In the genomic region with DNA sequence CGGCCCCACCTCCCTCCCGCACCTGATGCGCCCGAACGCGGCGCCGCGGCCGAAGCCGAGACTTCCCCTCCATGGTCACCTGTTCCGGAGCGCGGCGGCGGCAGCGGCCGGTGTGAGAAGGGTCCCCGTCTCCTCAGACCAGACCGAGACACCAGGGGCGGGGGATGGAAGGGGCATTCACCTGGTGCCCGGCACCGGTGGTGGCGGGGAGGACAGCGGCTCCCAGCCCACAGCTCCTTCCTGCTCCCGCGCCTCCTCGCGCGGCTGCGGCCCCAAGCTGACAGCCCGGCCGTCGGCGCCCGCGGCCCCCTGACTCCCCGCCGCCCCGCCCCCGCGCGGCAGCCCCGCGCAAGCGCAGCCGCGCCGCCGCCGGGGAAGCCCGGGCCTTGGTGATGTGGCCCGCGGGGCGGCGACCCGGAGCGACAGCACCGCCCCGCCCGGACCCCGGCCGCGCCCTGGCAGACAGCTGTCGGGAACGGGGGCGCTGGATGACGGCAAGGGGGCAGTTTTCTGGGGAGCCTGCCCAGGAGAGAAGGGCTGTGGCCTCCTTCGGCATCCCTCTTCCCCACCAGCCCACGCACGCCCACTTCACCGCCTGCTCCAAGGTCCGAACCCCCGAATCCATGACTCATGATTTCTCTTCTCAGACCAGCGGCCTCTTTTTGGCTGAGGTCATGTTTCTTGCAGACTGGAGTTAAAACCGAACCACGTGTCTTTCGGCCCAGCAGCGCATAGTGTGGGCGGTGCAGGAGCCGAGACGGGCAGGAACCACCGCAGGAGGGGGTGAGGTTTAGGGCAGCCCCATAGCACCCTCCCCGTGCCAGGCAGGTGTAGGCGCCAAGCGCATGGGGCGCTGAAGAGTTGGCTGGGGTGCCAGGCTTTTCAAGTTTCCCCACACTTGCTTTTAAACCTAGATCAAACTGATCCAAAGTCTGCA, we compare ENCODE assay signal across 8 cellular contexts. TPM values are rescaled to one million over a fixed set of nuclear protein-coding genes. Genes with fewer than 3 reads are reported as not detected.
DNase-seq lines count a peak whose midpoint lies in the region; ATAC-seq, FAIRE-seq and TF ChIP-seq lines count a peak whose summit lies in the region.

A gene with protein sequence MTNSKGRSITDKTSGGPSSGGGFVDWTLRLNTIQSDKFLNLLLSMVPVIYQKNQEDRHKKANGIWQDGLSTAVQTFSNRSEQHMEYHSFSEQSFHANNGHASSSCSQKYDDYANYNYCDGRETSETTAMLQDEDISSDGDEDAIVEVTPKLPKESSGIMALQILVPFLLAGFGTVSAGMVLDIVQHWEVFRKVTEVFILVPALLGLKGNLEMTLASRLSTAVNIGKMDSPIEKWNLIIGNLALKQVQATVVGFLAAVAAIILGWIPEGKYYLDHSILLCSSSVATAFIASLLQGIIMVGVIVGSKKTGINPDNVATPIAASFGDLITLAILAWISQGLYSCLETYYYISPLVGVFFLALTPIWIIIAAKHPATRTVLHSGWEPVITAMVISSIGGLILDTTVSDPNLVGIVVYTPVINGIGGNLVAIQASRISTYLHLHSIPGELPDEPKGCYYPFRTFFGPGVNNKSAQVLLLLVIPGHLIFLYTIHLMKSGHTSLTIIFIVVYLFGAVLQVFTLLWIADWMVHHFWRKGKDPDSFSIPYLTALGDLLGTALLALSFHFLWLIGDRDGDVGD (minus strand): TSS at position 282 of the 937 bp plus-strand sequence. CDS start 29,763 bp downstream, outside the sequence.

- H3K27ac Mint-ChIP-seq in activated T-helper 2 cell treated with anti-CD3 and anti-CD28 coated beads, Interferon-gamma antibody, Interleukin-2, Interleukin-4, amounts not matched to agents 10 μg/mL and 5 μg/mL and 100 μg/mL, durations not matched to agents 14 hours and 24 hours and 36 hours: peak within 1 kb of the TSS; percentile 88
- H3K27ac Mint-ChIP-seq in nephron progenitor cell: no peak within 1 kb of the TSS
- peak within 1 kb of the TSS; percentile 95 for H3K27ac Mint-ChIP-seq in stimulated activated naive CD8-positive, alpha-beta T cell treated with anti-CD3 and anti-CD28 coated beads, Interleukin-15, Interleukin-2, amounts not matched to agents 100 ng/mL and 50 ng/mL, for 24 hours

- intact Hi-C loops in activated T-helper 2 cell treated with anti-CD3 and anti-CD28 coated beads, Interferon-gamma antibody, Interleukin-2, Interleukin-4, amounts not matched to agents 10 μg/mL and 5 μg/mL and 100 μg/mL, durations not matched to agents 14 hours and 24 hours and 36 hours (cut with micrococcal nuclease): loop anchor here (1.0 to 10.0 kb wide), 4 partner anchors 28 to 276 kb away; a partner anchor contains a TSS

- peak within 1 kb of the TSS; percentile 85 for H3K4me3 ChIP-seq in fibroblast of the aortic adventitia (ENCODE audit: low read depth, low read length)

- H3K36me3 Mint-ChIP-seq in activated T-helper 2 cell treated with anti-CD3 and anti-CD28 coated beads, Interferon-gamma antibody, Interleukin-2, Interleukin-4, amounts not matched to agents 10 μg/mL and 5 μg/mL and 100 μg/mL, durations not matched to agents 14 hours and 24 hours and 36 hours (ENCODE audit: low read depth): no peaks in the 10 kb centered on the region
- H3K36me3 Mint-ChIP-seq in nephron progenitor cell (ENCODE audit: low read depth): no peaks in the 10 kb centered on the region
- H3K36me3 Mint-ChIP-seq in stimulated activated naive CD8-positive, alpha-beta T cell treated with anti-CD3 and anti-CD28 coated beads, Interleukin-15, Interleukin-2, amounts not matched to agents 100 ng/mL and 50 ng/mL, for 24 hours (ENCODE audit: low read depth): no peaks in the 10 kb centered on the region

- DNase-seq in DMS53 (lab: John Stamatoyannopoulos, UW) (peak; percentile 96), HTR-8/SVneo (ENCODE audit: insufficient read length, low spot score) (peak; percentile 85), RKO (ENCODE audit: low spot score) (peak; percentile 96), fibroblast of the aortic adventitia (ENCODE audit: low read depth) (peak; percentile 95), nephron progenitor cell (peak; percentile 84)
- DNase-seq in activated T-helper 2 cell treated with anti-CD3 and anti-CD28 coated beads, Interferon-gamma antibody, Interleukin-2, Interleukin-4, amounts not matched to agents 10 μg/mL and 5 μg/mL and 100 μg/mL, durations not matched to agents 14 hours and 24 hours and 36 hours (ENCODE audit: low spot score): peak; percentile 65

- peak; percentile 83 for FAIRE-seq in HTR-8/SVneo (lab: Jason Lieb, UNC)

- peaks cover 46% of the 10 kb centered on the region for H3K27me3 Mint-ChIP-seq in activated T-helper 2 cell treated with anti-CD3 and anti-CD28 coated beads, Interferon-gamma antibody, Interleukin-2, Interleukin-4, amounts not matched to agents 10 μg/mL and 5 μg/mL and 100 μg/mL, durations not matched to agents 14 hours and 24 hours and 36 hours (ENCODE audit: low read depth)
- H3K27me3 Mint-ChIP-seq in nephron progenitor cell (ENCODE audit: low read depth, poor library complexity): peaks cover 91% of the 10 kb centered on the region
- H3K27me3 Mint-ChIP-seq in stimulated activated naive CD8-positive, alpha-beta T cell treated with anti-CD3 and anti-CD28 coated beads, Interleukin-15, Interleukin-2, amounts not matched to agents 100 ng/mL and 50 ng/mL, for 24 hours: peaks cover 34% of the 10 kb centered on the region

- peak; percentile 75 for ATAC-seq in GM21381 (IDR thresholded peaks at IDR 0.05; ENCODE audit: unreplicated experiment)

- H3K4me3 Mint-ChIP-seq in activated T-helper 2 cell treated with anti-CD3 and anti-CD28 coated beads, Interferon-gamma antibody, Interleukin-2, Interleukin-4, amounts not matched to agents 10 μg/mL and 5 μg/mL and 100 μg/mL, durations not matched to agents 14 hours and 24 hours and 36 hours (ENCODE audit: low read depth): peak within 1 kb of the TSS; percentile 87
- peak within 1 kb of the TSS; percentile 85 for H3K4me3 Mint-ChIP-seq in nephron progenitor cell
- peak within 1 kb of the TSS; percentile 88 for H3K4me3 Mint-ChIP-seq in stimulated activated naive CD8-positive, alpha-beta T cell treated with anti-CD3 and anti-CD28 coated beads, Interleukin-15, Interleukin-2, amounts not matched to agents 100 ng/mL and 50 ng/mL, for 24 hours

- peak; percentile 4 for TF ChIP-seq CTCF in fibroblast of the aortic adventitia (IDR thresholded peaks at IDR 0.05; ENCODE audit: insufficient read depth, low read length)
- TF ChIP-seq CTCF in nephron progenitor cell (IDR thresholded peaks at IDR 0.05): no peak

- no peaks in the 10 kb centered on the region for H3K9me3 Mint-ChIP-seq in activated T-helper 2 cell treated with anti-CD3 and anti-CD28 coated beads, Interferon-gamma antibody, Interleukin-2, Interleukin-4, amounts not matched to agents 10 μg/mL and 5 μg/mL and 100 μg/mL, durations not matched to agents 14 hours and 24 hours and 36 hours
- no peaks in the 10 kb centered on the region for H3K9me3 Mint-ChIP-seq in nephron progenitor cell
- no peaks in the 10 kb centered on the region for H3K9me3 Mint-ChIP-seq in stimulated activated naive CD8-positive, alpha-beta T cell treated with anti-CD3 and anti-CD28 coated beads, Interleukin-15, Interleukin-2, amounts not matched to agents 100 ng/mL and 50 ng/mL, for 24 hours

- peaks cover 23% of the 10 kb centered on the region for H3K4me1 Mint-ChIP-seq in activated T-helper 2 cell treated with anti-CD3 and anti-CD28 coated beads, Interferon-gamma antibody, Interleukin-2, Interleukin-4, amounts not matched to agents 10 μg/mL and 5 μg/mL and 100 μg/mL, durations not matched to agents 14 hours and 24 hours and 36 hours (ENCODE audit: low read depth)
- peaks cover 19% of the 10 kb centered on the region for H3K4me1 Mint-ChIP-seq in nephron progenitor cell
- H3K4me1 Mint-ChIP-seq in stimulated activated naive CD8-positive, alpha-beta T cell treated with anti-CD3 and anti-CD28 coated beads, Interleukin-15, Interleukin-2, amounts not matched to agents 100 ng/mL and 50 ng/mL, for 24 hours (ENCODE audit: low read depth): peaks cover 30% of the 10 kb centered on the region

RNA-seq across cellular contexts. Expression of the gene that starts here (rescaled TPM):
- total RNA-seq in activated T-helper 2 cell treated with anti-CD3 and anti-CD28 coated beads, Interferon-gamma antibody, Interleukin-2, Interleukin-4, amounts not matched to agents 10 μg/mL and 5 μg/mL and 100 μg/mL, durations not matched to agents 14 hours and 24 hours and 36 hours: 4.3 and 8.2 TPM in 2 replicates
- total RNA-seq in fibroblast of the aortic adventitia (ENCODE audit: low replicate concordance): 26.0 and 32.3 TPM in 2 replicates

Comparison
In these comparisons a context has a peak if more than half of its experiments do, and no peak if none do; other contexts are left out.
1. Peak in every context shown above with its lines: DNase-seq, ATAC-seq and H3K4me3 ChIP-seq.